In the genomic region with DNA sequence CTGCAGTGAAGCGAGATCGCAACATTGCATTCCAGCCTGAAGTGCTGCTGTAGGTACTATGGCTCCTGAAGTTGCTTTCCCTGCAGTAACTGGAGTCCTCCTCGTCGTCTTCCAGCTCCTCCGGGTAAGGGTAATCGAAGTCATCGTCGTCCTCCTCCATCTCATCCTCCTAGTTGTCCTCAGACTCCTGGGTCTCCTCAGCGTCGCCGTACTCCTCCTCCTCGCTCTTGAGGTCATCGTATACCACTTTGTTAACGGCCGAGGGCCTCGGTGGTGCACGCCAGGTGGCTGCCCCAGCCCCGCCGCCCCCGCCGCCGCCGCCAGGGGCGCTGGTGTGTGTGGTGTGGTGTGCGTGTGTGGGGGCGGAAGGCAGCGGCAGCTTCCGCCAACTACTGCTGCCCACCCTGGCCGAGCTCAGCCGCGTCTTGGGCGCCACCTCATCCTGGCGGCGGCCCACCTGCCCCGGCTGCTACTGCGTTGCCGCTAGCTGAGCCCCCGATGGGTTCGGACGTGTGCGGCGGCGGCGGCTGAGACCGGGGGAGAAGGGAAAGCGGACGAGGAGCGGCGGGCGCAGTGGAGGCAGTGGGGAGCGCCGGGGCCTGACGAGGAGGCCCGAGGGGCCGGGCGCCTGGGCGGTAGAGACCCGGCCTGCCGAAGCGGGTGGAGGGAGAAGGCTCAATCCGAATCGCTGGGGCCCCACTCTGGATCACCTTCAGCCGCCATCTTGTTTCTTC, we compare ENCODE assay signal across 8 cellular contexts. TPM values are rescaled to one million over a fixed set of nuclear protein-coding genes. Genes with fewer than 3 reads are reported as not detected.
DNase-seq lines count a peak whose midpoint lies in the region; ATAC-seq and TF ChIP-seq lines count a peak whose summit lies in the region.

No MANE protein-coding gene starts in this region.

- H3K4me3 Mint-ChIP-seq in H9, result peak overlapping the region in 1 of 2 experiments; percentile 52; a peak in 2 of 5 replicates

- H2AK5ac ChIP-seq in H9 (ENCODE audit: insufficient read length, low read length), result no peak overlapping the region

- H2AFZ ChIP-seq in H9 (ENCODE audit: low read length), result peak overlapping the region; percentile 43

- no peak overlapping the region for H3K4me2 ChIP-seq in H9 (ENCODE audit: insufficient read depth, insufficient read length, low read length)

- no peaks in the 10 kb centered on the region for H4K20me1 ChIP-seq in H9 (ENCODE audit: control insufficient read depth, insufficient read depth, insufficient read length)

- H4K5ac ChIP-seq in H9 (ENCODE audit: insufficient read length, low read depth, low read length), result no peak overlapping the region

- DNase-seq in GM10266 (ENCODE audit: extremely low spot score), result peak; percentile 76
- peak; percentile 95 for DNase-seq in H9
- DNase-seq in NCI-H2227 treated with DMSO at 0.1 percent for 48 hours (lab: John Stamatoyannopoulos, UW), result peak; percentile 59
- DNase-seq in activated T-cell treated with anti-CD3 and anti-CD28 coated beads, Interleukin-2, amount 50 U/mL, for 1 hour, result peak; percentile 87
- peak; percentile 30 for DNase-seq in fibroblast of the conjunctiva (ENCODE audit: low read depth)
- DNase-seq in posterior vena cava (ENCODE audit: low spot score), result peak; percentile 91
- peak; percentile 87 for DNase-seq in upper lobe of right lung
- DNase-seq in RKO (ENCODE audit: low spot score), result no peak

- no peak overlapping the region for H3K23ac ChIP-seq in H9 (ENCODE audit: insufficient read length, low read depth, low read length)

- H3K27me3 Mint-ChIP-seq in H9 (ENCODE audit: low read depth), result peaks cover 17% of the 10 kb centered on the region

- no peaks in the 10 kb centered on the region for H3K36me3 ChIP-seq in upper lobe of right lung

- peak overlapping the region; percentile 94 for H3K14ac ChIP-seq in H9 (ENCODE audit: insufficient read depth, low read length)

- WGBS in H9 (ENCODE audit: extremely low coverage, insufficient read length, low lambda C conversion rate), result no CpG with 5 or more reads among the region's 63 CpGs

- H2BK20ac ChIP-seq in H9 (ENCODE audit: low read depth, low read length, poor library complexity, severe bottlenecking), result no peak overlapping the region

- no peaks in the 10 kb centered on the region for H3K79me2 ChIP-seq in H9 (ENCODE audit: insufficient read depth, low read length)

- peak; percentile 36 for TF ChIP-seq CTCF in GM10266 (IDR thresholded peaks at IDR 0.05; ENCODE audit: control insufficient read depth, insufficient read depth, low read depth, missing control alignments)
- TF ChIP-seq CTCF in H9 (conservative IDR thresholded peaks at IDR 0.05), result peak; percentile 77
- TF ChIP-seq CTCF in upper lobe of right lung (IDR thresholded peaks at IDR 0.05), result peak; percentile 86

- H3K23me2 ChIP-seq in H9 (ENCODE audit: insufficient read length, low read depth, low read length, poor library complexity, severe bottlenecking), result no peaks in the 10 kb centered on the region

- no peak overlapping the region for H3K27ac ChIP-seq in H9 (ENCODE audit: insufficient read length, low read depth, low read length)
- peak overlapping the region; percentile 76 for H3K27ac ChIP-seq in upper lobe of right lung

- peak; percentile 100 for ATAC-seq in upper lobe of right lung

- no peak overlapping the region for H2BK5ac ChIP-seq in H9 (ENCODE audit: insufficient read length, low read length)

- H3K56ac ChIP-seq in H9 (ENCODE audit: insufficient read length, low read depth, low read length), result no peak overlapping the region

- no peak overlapping the region for H3K9ac ChIP-seq in H9 (ENCODE audit: extremely low read depth, insufficient read length, low read length)

- H3T11ph ChIP-seq in H9 (ENCODE audit: low read length), result no peak overlapping the region

- H3K27me3 ChIP-seq in H9 (ENCODE audit: insufficient read depth, low read length), result no peaks in the 10 kb centered on the region
- peaks cover 5% of the 10 kb centered on the region for H3K27me3 ChIP-seq in upper lobe of right lung

- H3K9me3 ChIP-seq in H9 (ENCODE audit: control insufficient read depth, low read depth, low read length) (no peaks in the 10 kb centered on the region), upper lobe of right lung (no peaks in the 10 kb centered on the region)

- no peak overlapping the region for H4K8ac ChIP-seq in H9 (replicated peaks; ENCODE audit: insufficient read length, low read depth, low read length)

- H2BK120ac ChIP-seq in H9 (ENCODE audit: low read depth, low read length, poor library complexity, severe bottlenecking), result no peak overlapping the region

- H3K4me3 ChIP-seq in upper lobe of right lung, result peak overlapping the region; percentile 61

- H3K4me1 ChIP-seq in H9 (ENCODE audit: insufficient read depth, low read length) (no peaks in the 10 kb centered on the region), upper lobe of right lung (no peaks in the 10 kb centered on the region)

- H4K91ac ChIP-seq in H9 (ENCODE audit: insufficient read length, low read depth, low read length), result no peak overlapping the region

- H3K18ac ChIP-seq in H9 (ENCODE audit: insufficient read length, low read depth, low read length), result peak overlapping the region; percentile 85

- no peak overlapping the region for H3K4ac ChIP-seq in H9 (ENCODE audit: low read depth, low read length)

- intact Hi-C loops in posterior vena cava (cut with DNase I), result no loop called here
- intact Hi-C loops in upper lobe of right lung (cut with DNase I), result no loop called here

- no peak overlapping the region for H2BK15ac ChIP-seq in H9 (ENCODE audit: low read depth, low read length)

- H2BK12ac ChIP-seq in H9 (ENCODE audit: insufficient read length, low read depth, low read length), result no peak overlapping the region

- H3K9me3 Mint-ChIP-seq in H9, result peaks cover 7 to 11% of the 10 kb centered on the region in 2 experiments

- peaks cover 2 to 13% (median 11%) of the 10 kb centered on the region in 3 experiments; a peak in 5 of 7 replicates for H3K36me3 Mint-ChIP-seq in H9 (ENCODE audit: insufficient read depth in 1 of 3, low read depth in 3 of 3)

- peaks cover 3 to 8% of the 10 kb centered on the region in 2 experiments; a peak in 2 of 4 replicates for H3K4me1 Mint-ChIP-seq in H9

- peak overlapping the region in 2 of 3 experiments; percentile 80 to 94; a peak in 2 of 7 replicates for H3K27ac Mint-ChIP-seq in H9

- H3K79me1 ChIP-seq in H9 (ENCODE audit: insufficient read depth, low read depth, low read length, poor library complexity, severe bottlenecking), result no peaks in the 10 kb centered on the region

RNA-seq across cellular contexts. Expression of gene ACBD5, which starts 11.8 kb away (rescaled TPM):
- total RNA-seq in H9 (2021), result 14.2 and 15.8 TPM in 2 replicates
- 10 to 100 TPM; 13.6 to 18.1 TPM for total RNA-seq in posterior vena cava
- total RNA-seq in upper lobe of right lung, result 27.4 TPM

Comparison
In these comparisons a context has a peak if more than half of its experiments do, and no peak if none do; other contexts are left out.
1. CTCF ChIP-seq: peak in every context shown above with its lines; median percentile 86 in upper lobe of right lung; 77 in H9; 36 in GM10266.